Comparison of ENCODE assay signal across 11 cellular contexts in the genomic region with DNA sequence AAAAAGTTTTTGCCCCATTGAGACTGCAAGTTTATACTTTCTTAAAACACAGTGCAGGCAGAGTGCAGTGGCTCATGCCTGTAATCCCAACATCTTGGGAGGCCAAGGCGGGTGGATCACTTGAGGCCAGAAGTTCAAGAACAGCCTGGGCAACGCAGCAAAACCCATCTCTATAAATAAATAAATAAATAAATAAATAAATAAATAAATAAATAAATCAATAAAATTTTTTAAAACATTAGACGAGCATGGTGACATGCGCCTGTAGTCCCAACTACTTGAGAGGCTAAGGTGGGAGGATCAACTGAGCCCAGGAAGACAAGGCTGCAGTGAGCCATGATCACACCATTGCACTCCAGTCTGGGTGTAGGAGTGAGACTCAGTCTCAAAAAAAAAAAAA.
"Had no signal": no experiment of that assay in that cellular context is flagged by ENCODE, and none has a peak within 500 bp of the region (broad histone marks: within the 10 kb centered on the region; RNA-seq: fewer than 3 reads in every experiment).

No MANE protein-coding gene starts in this region.

- DNase-seq: GM23248, GOT3, H7, H9, HCEC 1CT, HFFc6 had no signal

- H3K4me3 ChIP-seq: GM23248, GM23338, HAP-1 had no signal

- FAIRE-seq: H1, H54 had no signal

- ATAC-seq: GM23338, HCT116 had no signal

- H3K27ac ChIP-seq: GM23248 had no signal

- H3K36me3 ChIP-seq: HAP-1 had no signal

- H3K4me2 ChIP-seq: GM23338 had no signal

- H3K9me3 ChIP-seq: HAP-1 had no signal

- H3K4me1 ChIP-seq: HAP-1 had no signal
